ENCODE assay signal across 10 cellular contexts in the genomic region with DNA sequence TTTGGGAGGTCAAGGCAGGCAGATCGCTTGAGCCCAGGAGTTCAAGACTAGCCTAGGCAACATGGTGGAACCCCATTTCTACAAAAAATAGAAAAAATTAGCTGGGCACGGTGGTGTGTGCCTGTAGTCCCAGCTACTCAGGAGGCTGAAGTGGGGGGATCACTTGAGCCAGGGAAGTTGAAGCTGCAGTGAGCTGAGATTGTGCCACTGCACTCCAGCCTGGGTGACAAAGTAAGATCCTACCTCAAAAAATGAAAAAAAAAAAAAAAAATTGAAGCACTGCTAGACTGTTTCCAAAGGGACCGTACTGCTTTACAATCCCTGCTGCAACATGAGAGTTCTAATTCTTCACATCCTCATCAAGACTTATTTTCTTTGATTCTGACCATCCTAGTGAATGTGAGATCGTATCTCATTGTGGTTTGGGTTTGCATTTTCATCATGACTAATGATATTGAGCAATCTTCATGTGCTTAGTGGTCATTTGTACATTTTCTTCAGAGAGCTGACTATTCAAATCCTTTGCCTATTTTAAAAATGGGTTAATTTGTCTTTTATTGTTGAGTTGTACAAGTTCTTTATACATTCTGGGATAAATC. TPM values are rescaled to one million over a fixed set of nuclear protein-coding genes. Genes with fewer than 3 reads are reported as not detected.
A peak's percentile ranks its signal among the peaks of the same experiment; 100 is the strongest.
DNase-seq lines count a peak whose midpoint lies in the region; ATAC-seq, FAIRE-seq and TF ChIP-seq lines count a peak whose summit lies in the region.
"Had no signal": no experiment of that assay in that cellular context is flagged by ENCODE, and none has a peak within 500 bp of the region (broad histone marks: within the 10 kb centered on the region; RNA-seq: fewer than 3 reads in every experiment).

No MANE protein-coding gene starts in this region.

- H3K36me3 ChIP-seq in bronchial epithelial cell (ENCODE audit: control insufficient read depth, insufficient read depth, low read length) = no peaks in the 10 kb centered on the region
- H3K36me3 ChIP-seq: uterus had no signal

- H3K4me3 ChIP-seq in bronchial epithelial cell (ENCODE audit: low read depth, low read length) = no peak overlapping the region
- H3K4me3 ChIP-seq: uterus had no signal

- peak; percentile 62 for DNase-seq in GM03348 (ENCODE audit: low spot score)
- DNase-seq in NOMO-1 treated with dmso at 0.1 percent for 144 hours (lab: John Stamatoyannopoulos, UW; ENCODE audit: unreplicated experiment) = peak; percentile 20
- DNase-seq in bronchial epithelial cell (ENCODE audit: low read depth) = peak; percentile 95
- no peak for DNase-seq in natural killer cell
- no peak for DNase-seq in activated CD4-positive, alpha-beta T cell treated with anti-CD3 and anti-CD28 coated beads for 36 hours
- DNase-seq in stimulated activated CD4-positive, alpha-beta T cell treated with anti-CD3 and anti-CD28 coated beads, Interleukin-12 subunit alpha, Interleukin-12 subunit beta, amount 100 ng/mL, for 4 hours = no peak
- DNase-seq in activated T-cell treated with anti-CD3 and anti-CD28 coated beads, Interleukin-2, amount 50 U/mL, for 4 hours = no peak
- DNase-seq: effector CD8-positive, alpha-beta T cell; uterus had no signal

- H3K27ac Mint-ChIP-seq in natural killer cell = no peak overlapping the region
- no peak overlapping the region for H3K27ac Mint-ChIP-seq in activated CD4-positive, alpha-beta T cell treated with anti-CD3 and anti-CD28 coated beads for 36 hours

- intact Hi-C loops in natural killer cell (cut with micrococcal nuclease) = no loop called here
- intact Hi-C loops in activated CD4-positive, alpha-beta T cell treated with anti-CD3 and anti-CD28 coated beads for 36 hours (cut with DNase I, micrococcal nuclease) = no loop called here

- TF ChIP-seq CTCF in bronchial epithelial cell (IDR thresholded peaks at IDR 0.05; ENCODE audit: insufficient read depth, low read length, severe bottlenecking) (no peak), natural killer cell (IDR thresholded peaks at IDR 0.05) (no peak)

- peaks cover 3 to 9% of the 10 kb centered on the region in 2 donors for H3K27me3 Mint-ChIP-seq in natural killer cell (ENCODE audit: low read depth in 2 of 2)
- H3K27me3 Mint-ChIP-seq in activated CD4-positive, alpha-beta T cell treated with anti-CD3 and anti-CD28 coated beads for 36 hours = no peaks in the 10 kb centered on the region
- no peaks in the 10 kb centered on the region for H3K27me3 Mint-ChIP-seq in activated T-cell treated with anti-CD3 and anti-CD28 coated beads, Interleukin-2, amount 50 U/mL, for 4 hours (ENCODE audit: low read depth)

- no peaks in the 10 kb centered on the region for H3K9me3 Mint-ChIP-seq in natural killer cell
- no peaks in the 10 kb centered on the region for H3K9me3 Mint-ChIP-seq in activated CD4-positive, alpha-beta T cell treated with anti-CD3 and anti-CD28 coated beads for 36 hours (ENCODE audit: low read depth)
- no peaks in the 10 kb centered on the region for H3K9me3 Mint-ChIP-seq in activated T-cell treated with anti-CD3 and anti-CD28 coated beads, Interleukin-2, amount 50 U/mL, for 4 hours

- no peak overlapping the region for H3K4me3 Mint-ChIP-seq in natural killer cell
- H3K4me3 Mint-ChIP-seq in activated CD4-positive, alpha-beta T cell treated with anti-CD3 and anti-CD28 coated beads for 36 hours = no peak overlapping the region
- no peak overlapping the region for H3K4me3 Mint-ChIP-seq in activated T-cell treated with anti-CD3 and anti-CD28 coated beads, Interleukin-2, amount 50 U/mL, for 4 hours

- H3K27me3 ChIP-seq in bronchial epithelial cell (ENCODE audit: control insufficient read depth, insufficient read depth, low read length) = no peaks in the 10 kb centered on the region
- H3K27me3 ChIP-seq: uterus had no signal

- H3K4me1 Mint-ChIP-seq in natural killer cell = peaks cover 13 to 19% of the 10 kb centered on the region in 2 donors
- H3K4me1 Mint-ChIP-seq in activated CD4-positive, alpha-beta T cell treated with anti-CD3 and anti-CD28 coated beads for 36 hours = peaks cover 32% of the 10 kb centered on the region
- peaks cover 31% of the 10 kb centered on the region for H3K4me1 Mint-ChIP-seq in activated T-cell treated with anti-CD3 and anti-CD28 coated beads, Interleukin-2, amount 50 U/mL, for 4 hours (ENCODE audit: low read depth)

- peak; percentile 15 to 53 (median 45) for ATAC-seq in natural killer cell
- no peak for ATAC-seq in activated CD4-positive, alpha-beta T cell treated with anti-CD3 and anti-CD28 coated beads for 36 hours
- no peak for ATAC-seq in HG02981 (IDR thresholded peaks at IDR 0.05; ENCODE audit: unreplicated experiment)
- no peak for ATAC-seq in activated T-cell treated with anti-CD3 and anti-CD28 coated beads, Interleukin-2, amount 50 U/mL, for 4 hours

- no peak for FAIRE-seq in bronchial epithelial cell (lab: Jason Lieb, UNC)

- POLR2A ChIA-PET in activated CD4-positive, alpha-beta T cell treated with anti-CD3 and anti-CD28 coated beads for 36 hours (lab: Charles Lee) = interaction anchor here (0.6 kb wide), 1 partner anchor 8 kb away, joined by 4 read pairs; no protein-coding TSS in a partner anchor

- CTCF ChIA-PET in activated CD4-positive, alpha-beta T cell treated with anti-CD3 and anti-CD28 coated beads for 36 hours (lab: Charles Lee) = interaction anchor here (3.0 kb wide), 1 partner anchor 10 kb away, joined by 15 read pairs; the partner anchor contains the start of gene CMTM8

- H3K36me3 Mint-ChIP-seq in natural killer cell = peaks cover under 1% of the 10 kb centered on the region
- peaks cover 6% of the 10 kb centered on the region for H3K36me3 Mint-ChIP-seq in activated CD4-positive, alpha-beta T cell treated with anti-CD3 and anti-CD28 coated beads for 36 hours (ENCODE audit: low read depth)
- peaks cover 5% of the 10 kb centered on the region for H3K36me3 Mint-ChIP-seq in activated T-cell treated with anti-CD3 and anti-CD28 coated beads, Interleukin-2, amount 50 U/mL, for 4 hours (ENCODE audit: insufficient read depth)

RNA-seq across cellular contexts. Expression of gene CMTM8, which starts 10.8 kb away (rescaled TPM):
- 0.79 and 1.2 TPM in 2 replicates for total RNA-seq in bronchial epithelial cell
- total RNA-seq in natural killer cell = under 1 TPM; 0.31 to 0.88 (median 0.83) TPM
- 1 to 10 TPM; 8.1 to 9.3 TPM for total RNA-seq in activated CD4-positive, alpha-beta T cell treated with anti-CD3 and anti-CD28 coated beads for 36 hours
- total RNA-seq in activated T-cell treated with anti-CD3 and anti-CD28 coated beads, Interleukin-2, amount 50 U/mL, for 4 hours = 1 to 10 TPM; 3.9 to 6.3 (median 4.7) TPM

Comparison
In these comparisons a context has a peak if more than half of its experiments do, and no peak if none do; other contexts are left out.
1. DNase-seq: peak in GM03348 (single experiment), NOMO-1 treated with dmso at 0.1 percent for 144 hours (single experiment) and bronchial epithelial cell (single experiment); none in natural killer cell (single experiment), activated CD4-positive, alpha-beta T cell treated with anti-CD3 and anti-CD28 coated beads for 36 hours (single experiment), stimulated activated CD4-positive, alpha-beta T cell treated with anti-CD3 and anti-CD28 coated beads, Interleukin-12 subunit alpha, Interleukin-12 subunit beta, amount 100 ng/mL, for 4 hours (single experiment) and activated T-cell treated with anti-CD3 and anti-CD28 coated beads, Interleukin-2, amount 50 U/mL, for 4 hours (single experiment).
2. ATAC-seq: peak in natural killer cell (3 of 3); none in activated CD4-positive, alpha-beta T cell treated with anti-CD3 and anti-CD28 coated beads for 36 hours (single experiment), HG02981 (single experiment) and activated T-cell treated with anti-CD3 and anti-CD28 coated beads, Interleukin-2, amount 50 U/mL, for 4 hours (0 of 2).